Comparison of ENCODE assay signal across 1 cellular context in the genomic region with DNA sequence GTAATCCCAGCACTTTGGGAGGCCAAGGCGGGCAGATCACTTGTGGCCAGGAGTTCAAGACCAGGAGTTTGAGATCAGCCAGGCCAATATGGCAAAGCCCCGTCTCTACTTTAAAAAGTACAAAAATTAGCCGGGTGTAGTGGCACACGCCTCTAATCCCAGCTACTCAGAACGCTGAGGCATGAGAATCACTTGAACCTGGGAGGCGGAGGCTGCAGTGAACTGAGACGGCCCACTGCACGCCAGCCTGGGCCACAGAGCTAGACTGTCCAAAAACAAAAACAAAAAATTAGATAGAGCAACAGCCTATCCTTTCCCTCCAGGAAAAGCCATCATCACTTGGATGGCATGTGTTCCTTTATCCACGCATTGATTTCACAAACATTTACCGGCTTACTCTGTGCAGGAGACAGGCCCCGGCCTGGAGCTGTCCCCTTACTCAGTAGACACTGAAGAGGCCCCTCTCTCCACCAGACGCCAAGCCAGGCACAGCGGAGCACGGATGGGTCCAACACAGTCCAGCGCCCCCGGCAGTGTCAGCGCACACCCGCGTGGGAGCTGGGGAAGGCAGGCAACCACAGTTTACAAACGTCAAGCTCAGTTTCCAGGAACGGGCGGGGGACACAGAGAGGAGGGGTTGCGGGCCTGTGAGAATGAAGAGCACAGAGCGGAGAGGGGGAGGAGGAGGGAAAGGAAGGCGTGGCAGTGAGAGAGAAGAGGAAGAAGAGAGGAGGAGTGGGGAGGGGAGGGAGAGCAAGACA.
TF ChIP-seq lines count a peak whose summit lies in the region.

No MANE protein-coding gene starts in this region.

TF ChIP-seq in GM12878, 131 proteins besides CTCF, POLR2A, EP300 and RAD21:
- no peak for TF ChIP-seq MTA2 (IDR thresholded peaks at IDR 0.05; ENCODE audit: low read depth)
- no peak for TF ChIP-seq CHD1 (IDR thresholded peaks at IDR 0.05; ENCODE audit: low read depth, low read length)
- TF ChIP-seq NFIC (IDR thresholded peaks at IDR 0.05; ENCODE audit: low read depth, low read length): no peak
- TF ChIP-seq MYB (IDR thresholded peaks at IDR 0.05; ENCODE audit: borderline replicate concordance, low read depth, low read length): no peak
- TF ChIP-seq ZNF384 (IDR thresholded peaks at IDR 0.05; ENCODE audit: borderline replicate concordance, low read depth, low read length): no peak
- TF ChIP-seq MYC (IDR thresholded peaks at IDR 0.05; ENCODE audit: insufficient read depth, insufficient read length, insufficient replicate concordance, low read length, severe bottlenecking): no peak
- TF ChIP-seq HDGF (IDR thresholded peaks at IDR 0.05): no peak
- TF ChIP-seq ZNF687 (IDR thresholded peaks at IDR 0.05): no peak
- TF ChIP-seq CHD4 (IDR thresholded peaks at IDR 0.05): no peak
- no peak for TF ChIP-seq IRF5 (IDR thresholded peaks at IDR 0.05; ENCODE audit: borderline replicate concordance)
- TF ChIP-seq KLF5 (IDR thresholded peaks at IDR 0.05; ENCODE audit: partially characterized antibody): no peak
- TF ChIP-seq JUND (IDR thresholded peaks at IDR 0.05; ENCODE audit: low read depth, low read length): no peak
- TF ChIP-seq, protein P1, sequence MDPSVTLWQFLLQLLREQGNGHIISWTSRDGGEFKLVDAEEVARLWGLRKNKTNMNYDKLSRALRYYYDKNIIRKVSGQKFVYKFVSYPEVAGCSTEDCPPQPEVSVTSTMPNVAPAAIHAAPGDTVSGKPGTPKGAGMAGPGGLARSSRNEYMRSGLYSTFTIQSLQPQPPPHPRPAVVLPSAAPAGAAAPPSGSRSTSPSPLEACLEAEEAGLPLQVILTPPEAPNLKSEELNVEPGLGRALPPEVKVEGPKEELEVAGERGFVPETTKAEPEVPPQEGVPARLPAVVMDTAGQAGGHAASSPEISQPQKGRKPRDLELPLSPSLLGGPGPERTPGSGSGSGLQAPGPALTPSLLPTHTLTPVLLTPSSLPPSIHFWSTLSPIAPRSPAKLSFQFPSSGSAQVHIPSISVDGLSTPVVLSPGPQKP (IDR thresholded peaks at IDR 0.05; ENCODE audit: low read depth, low read length): no peak
- TF ChIP-seq YBX1 (IDR thresholded peaks at IDR 0.05): no peak
- TF ChIP-seq, protein P2, sequence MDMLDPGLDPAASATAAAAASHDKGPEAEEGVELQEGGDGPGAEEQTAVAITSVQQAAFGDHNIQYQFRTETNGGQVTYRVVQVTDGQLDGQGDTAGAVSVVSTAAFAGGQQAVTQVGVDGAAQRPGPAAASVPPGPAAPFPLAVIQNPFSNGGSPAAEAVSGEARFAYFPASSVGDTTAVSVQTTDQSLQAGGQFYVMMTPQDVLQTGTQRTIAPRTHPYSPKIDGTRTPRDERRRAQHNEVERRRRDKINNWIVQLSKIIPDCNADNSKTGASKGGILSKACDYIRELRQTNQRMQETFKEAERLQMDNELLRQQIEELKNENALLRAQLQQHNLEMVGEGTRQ (IDR thresholded peaks at IDR 0.05; ENCODE audit: borderline replicate concordance, low read depth, low read length): no peak
- TF ChIP-seq ZNF24 (IDR thresholded peaks at IDR 0.05): no peak
- no peak for TF ChIP-seq NFYA (IDR thresholded peaks at IDR 0.05; ENCODE audit: borderline replicate concordance, low read depth, low read length)
TF ChIP-seq in GM12878: peak in this region for 0.
